18 cellular contexts compared by ENCODE assay signal in genomic region chr17:15112881-15113617, GRCh38.
DNase-seq lines count a peak whose midpoint lies in the region; FAIRE-seq and TF ChIP-seq lines count a peak whose summit lies in the region.
"Had no signal": no experiment of that assay in that cellular context is flagged by ENCODE, and none has a peak within 500 bp of the region (broad histone marks: within the 10 kb centered on the region; RNA-seq: fewer than 3 reads in every experiment).

No MANE protein-coding gene starts in this region.

- intact Hi-C loops in colonic mucosa (cut with DNase I), result no loop called here

- H3K9ac ChIP-seq in BLaER1 (no peak overlapping the region), colonic mucosa (ENCODE audit: low read depth in 2 of 2, low read length in 2 of 2) (no peak overlapping the region)

- TF ChIP-seq POLR2A in GM12891 (IDR thresholded peaks at IDR 0.05; ENCODE audit: low read depth, low read length), result no peak

- H3K4me3 ChIP-seq in BLaER1 (no peak overlapping the region), HEK293 (ENCODE audit: low read depth, low read length) (no peak overlapping the region), colonic mucosa (no peak overlapping the region)
- H3K4me3 ChIP-seq: cardiac muscle cell, right lobe of liver had no signal

- H3K4me2 ChIP-seq in BLaER1, result no peak overlapping the region

- H3K9me3 Mint-ChIP-seq in mesothelial cell of epicardium, result peaks cover 11% of the 10 kb centered on the region

- POLR2A ChIA-PET in HEK293 (lab: Yijun Ruan, JAX), result no interaction called here

- H3K9me3 ChIP-seq in BLaER1, result peaks cover 62% of the 10 kb centered on the region
- H3K9me3 ChIP-seq in HEK293 (ENCODE audit: control insufficient read depth, insufficient read depth, low read depth, low read length), result no peaks in the 10 kb centered on the region; the same call in 1 of the 2 replicates
- no peaks in the 10 kb centered on the region for H3K9me3 ChIP-seq in colonic mucosa
- H3K9me3 ChIP-seq: right lobe of liver had no signal

- CTCF ChIA-PET in HEK293 (lab: Yijun Ruan, JAX), result interaction anchor here (0.6 to 1.5 kb wide), 3 partner anchors 14 to 531 kb away, joined by 3 to 5 read pairs (median 4); no protein-coding TSS in a partner anchor

- peaks cover 17% of the 10 kb centered on the region for H3K4me1 Mint-ChIP-seq in mesothelial cell of epicardium
- H3K4me1 Mint-ChIP-seq: activated CD4-positive, alpha-beta memory T cell treated with anti-CD3 and anti-CD28 coated beads, Interleukin-2, amount 10 ng/mL, durations not matched to agents 7 days and 5 days; activated naive CD8-positive, alpha-beta T cell treated with anti-CD3 and anti-CD28 coated beads, Interleukin-2, amount 10 ng/mL, durations not matched to agents 7 days and 5 days had no signal

- peaks cover 12% of the 10 kb centered on the region for H3K27me3 Mint-ChIP-seq in mesothelial cell of epicardium (ENCODE audit: low read depth)
- H3K27me3 Mint-ChIP-seq: activated CD4-positive, alpha-beta memory T cell treated with anti-CD3 and anti-CD28 coated beads, Interleukin-2, amount 10 ng/mL, durations not matched to agents 7 days and 5 days; activated naive CD8-positive, alpha-beta T cell treated with anti-CD3 and anti-CD28 coated beads, Interleukin-2, amount 10 ng/mL, durations not matched to agents 7 days and 5 days had no signal

- no peak overlapping the region for H3K4me3 Mint-ChIP-seq in mesothelial cell of epicardium
- H3K4me3 Mint-ChIP-seq: activated CD4-positive, alpha-beta memory T cell treated with anti-CD3 and anti-CD28 coated beads, Interleukin-2, amount 10 ng/mL, durations not matched to agents 7 days and 5 days; activated naive CD8-positive, alpha-beta T cell treated with anti-CD3 and anti-CD28 coated beads, Interleukin-2, amount 10 ng/mL, durations not matched to agents 7 days and 5 days; activated T-cell treated with anti-CD3 and anti-CD28 coated beads, Interleukin-2, amount 50 U/mL, for 72 hours had no signal

- DNase-seq in colonic mucosa, result peak; percentile 18
- DNase-seq in mesothelial cell of epicardium (ENCODE audit: low spot score in 2 of 2, unreplicated experiment in 2 of 2), result no peak
- no peak for DNase-seq in GM12891 (ENCODE audit: insufficient read length, low spot score)
- no peak for DNase-seq in activated T-cell treated with anti-CD3 and anti-CD28 coated beads for 4 hours
- no peak for DNase-seq in cerebellar nuclear complex (lab: John Stamatoyannopoulos, UW)
- DNase-seq in 8988T, result no peak
- DNase-seq: activated CD4-positive, alpha-beta memory T cell treated with anti-CD3 and anti-CD28 coated beads, Interleukin-2, amount 10 ng/mL, durations not matched to agents 7 days and 5 days; activated naive CD8-positive, alpha-beta T cell treated with anti-CD3 and anti-CD28 coated beads, Interleukin-2, amount 10 ng/mL, durations not matched to agents 7 days and 5 days; activated T-cell treated with anti-CD3 and anti-CD28 coated beads, Interleukin-2, amount 50 U/mL, for 72 hours; AML-193; NCI-H2107; right lobe of liver; stimulated activated CD4-positive, alpha-beta T cell treated with anti-CD3 and anti-CD28 coated beads, Interleukin-2, amount 100 ng/mL, for 24 hours had no signal

- H3K4me1 ChIP-seq in BLaER1 (peaks cover 29% of the 10 kb centered on the region), HEK293 (ENCODE audit: control insufficient read depth, insufficient read depth, low read length) (peaks cover 6% of the 10 kb centered on the region), colonic mucosa (no peaks in the 10 kb centered on the region)
- H3K4me1 ChIP-seq: right lobe of liver had no signal

- no peaks in the 10 kb centered on the region for H3K36me3 Mint-ChIP-seq in mesothelial cell of epicardium
- H3K36me3 Mint-ChIP-seq: activated naive CD8-positive, alpha-beta T cell treated with anti-CD3 and anti-CD28 coated beads, Interleukin-2, amount 10 ng/mL, durations not matched to agents 7 days and 5 days had no signal

- H3K27me3 ChIP-seq in BLaER1, result no peaks in the 10 kb centered on the region
- H3K27me3 ChIP-seq in colonic mucosa, result no peaks in the 10 kb centered on the region
- H3K27me3 ChIP-seq: cardiac muscle cell, right lobe of liver had no signal

- no peak for FAIRE-seq in GM12891 (lab: Jason Lieb, UNC)
- FAIRE-seq: GM18507, RCC 7860 had no signal

- H3K27ac Mint-ChIP-seq in mesothelial cell of epicardium, result peak overlapping the region; percentile 71
- H3K27ac Mint-ChIP-seq: activated CD4-positive, alpha-beta memory T cell treated with anti-CD3 and anti-CD28 coated beads, Interleukin-2, amount 10 ng/mL, durations not matched to agents 7 days and 5 days; activated naive CD8-positive, alpha-beta T cell treated with anti-CD3 and anti-CD28 coated beads, Interleukin-2, amount 10 ng/mL, durations not matched to agents 7 days and 5 days; activated T-cell treated with anti-CD3 and anti-CD28 coated beads, Interleukin-2, amount 50 U/mL, for 72 hours had no signal

- no peak for TF ChIP-seq CTCF in HEK293 (tag by site-specific recombination; IDR thresholded peaks at IDR 0.05)
- TF ChIP-seq CTCF in colonic mucosa (IDR thresholded peaks at IDR 0.05), result no peak
- no peak for TF ChIP-seq CTCF in mesothelial cell of epicardium (IDR thresholded peaks at IDR 0.05; ENCODE audit: unreplicated experiment)

- H4K20me1 ChIP-seq in BLaER1, result no peaks in the 10 kb centered on the region

- 0 out of 2 replicates have a peak overlapping the region, but pooled peaks have one; percentile 22 for H3K27ac ChIP-seq in BLaER1
- H3K27ac ChIP-seq in HEK293 (ENCODE audit: extremely low read depth, low read depth, low read length), result no peak overlapping the region
- no peak overlapping the region for H3K27ac ChIP-seq in colonic mucosa
- H3K27ac ChIP-seq: cardiac muscle cell, right lobe of liver had no signal

- peaks cover 5% of the 10 kb centered on the region; the same call in 1 of the 2 replicates for H3K36me3 ChIP-seq in BLaER1
- no peaks in the 10 kb centered on the region for H3K36me3 ChIP-seq in HEK293 (ENCODE audit: control insufficient read depth in 2 of 2, insufficient read depth in 1 of 2, low read length in 2 of 2)
- H3K36me3 ChIP-seq in colonic mucosa, result no peaks in the 10 kb centered on the region
- H3K36me3 ChIP-seq: cardiac muscle cell, right lobe of liver had no signal

TF ChIP-seq in HEK293, 187 proteins besides CTCF, POLR2A, EP300 and RAD21:
- TF ChIP-seq ZNF843 (tag by site-specific recombination; IDR thresholded peaks at IDR 0.05) (no peak), ZBTB20 (tag by site-specific recombination; IDR thresholded peaks at IDR 0.05) (0 out of 2 replicates have a peak, but pooled peaks have one; percentile 31)
TF ChIP-seq in HEK293: peak in this region for 1.

TF ChIP-seq in GM12891, 5 proteins besides CTCF, POLR2A, EP300 and RAD21:
- no peak for TF ChIP-seq PAX5 (IDR thresholded peaks at IDR 0.05; ENCODE audit: insufficient read depth, low read length, severe bottlenecking)
- no peak for TF ChIP-seq POU2F2 (IDR thresholded peaks at IDR 0.05; ENCODE audit: low read depth, low read length)
- TF ChIP-seq SPI1 (IDR thresholded peaks at IDR 0.05; ENCODE audit: low read depth, low read length), result no peak
- TF ChIP-seq POLR2AphosphoS5 (IDR thresholded peaks at IDR 0.05; ENCODE audit: low read depth, low read length), result no peak
- no peak for TF ChIP-seq TAF1 (IDR thresholded peaks at IDR 0.05; ENCODE audit: low read depth, low read length)
